ENCODE assay signal across 25 cellular contexts in the genomic region with DNA sequence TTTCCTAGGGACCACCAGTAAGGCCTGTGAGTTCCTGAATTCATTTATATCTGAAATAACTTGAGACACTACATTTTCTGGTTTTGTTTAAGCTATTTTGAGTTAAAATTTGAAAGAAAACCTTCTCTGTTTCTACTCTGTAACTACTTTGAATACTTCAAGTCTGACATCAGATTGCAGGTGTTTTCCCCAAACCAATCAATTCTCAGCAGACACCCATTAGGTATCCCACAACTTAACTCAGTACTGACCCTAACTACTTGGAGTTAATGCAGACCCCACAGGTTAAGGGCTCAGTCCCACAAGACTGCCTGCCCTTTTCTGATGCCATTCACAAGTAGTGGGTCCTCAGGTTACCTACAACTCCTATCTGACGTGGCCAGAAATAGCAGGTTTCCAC.
"Had no signal": no experiment of that assay in that cellular context is flagged by ENCODE, and none has a peak within 500 bp of the region (broad histone marks: within the 10 kb centered on the region; RNA-seq: fewer than 3 reads in every experiment).

No MANE protein-coding gene starts in this region.

- H3K4me1 Mint-ChIP-seq: naive B cell; nephron; stimulated activated naive B cell treated with anti-CD40 and anti-IgM and Interleukin-4, amounts not matched to agents 10 μg/mL and 1 μg/mL and 100 μg/mL, for 72 hours; stimulated activated naive CD8-positive, alpha-beta T cell treated with anti-CD3 and anti-CD28 coated beads, Interleukin-15, amount 100 ng/mL, for 72 hours had no signal

- H3K27ac Mint-ChIP-seq: effector memory CD8-positive, alpha-beta T cell; naive B cell; nephron; stimulated activated naive B cell treated with anti-CD40 and anti-IgM and Interleukin-4, amounts not matched to agents 10 μg/mL and 1 μg/mL and 100 μg/mL, for 72 hours; stimulated activated naive CD8-positive, alpha-beta T cell treated with anti-CD3 and anti-CD28 coated beads, Interleukin-15, amount 100 ng/mL, for 72 hours had no signal

- H3K4me3 ChIP-seq: esophagus muscularis mucosa, gastrocnemius medialis, heart right ventricle, prostate gland, right lobe of liver, testis, tibial nerve, upper lobe of right lung, vagina had no signal

- DNase-seq: effector memory CD8-positive, alpha-beta T cell; gastrocnemius medialis; heart right ventricle; hypothalamus; kidney glomerular epithelial cell; mesendoderm; naive B cell; occipital lobe; retina; right lobe of liver; stimulated activated CD4-positive, alpha-beta T cell treated with anti-CD3 and anti-CD28 coated beads, Interleukin-15, amount 100 ng/mL, for 24 hours; stimulated activated CD4-positive, alpha-beta T cell treated with anti-CD3 and anti-CD28 coated beads, Interleukin-1b, Interleukin-23, amount 100 ng/mL, for 48 hours; stimulated activated CD4-positive, alpha-beta T cell treated with anti-CD3 and anti-CD28 coated beads, Interleukin-4, amount 100 ng/mL, for 24 hours; stimulated activated naive B cell treated with anti-CD40 and anti-IgM and Interleukin-4, amounts not matched to agents 10 μg/mL and 1 μg/mL and 100 μg/mL, for 72 hours; stimulated activated naive CD8-positive, alpha-beta T cell treated with anti-CD3 and anti-CD28 coated beads, Interleukin-15, amount 100 ng/mL, for 72 hours; testis; upper lobe of right lung had no signal

- H3K9ac ChIP-seq: parathyroid adenoma had no signal

- FAIRE-seq: islet of Langerhans had no signal

- H3K4me3 Mint-ChIP-seq: effector memory CD8-positive, alpha-beta T cell; naive B cell; nephron; stimulated activated naive B cell treated with anti-CD40 and anti-IgM and Interleukin-4, amounts not matched to agents 10 μg/mL and 1 μg/mL and 100 μg/mL, for 72 hours; stimulated activated naive CD8-positive, alpha-beta T cell treated with anti-CD3 and anti-CD28 coated beads, Interleukin-15, amount 100 ng/mL, for 72 hours had no signal

- H3K36me3 ChIP-seq: esophagus muscularis mucosa, gastrocnemius medialis, heart right ventricle, prostate gland, right lobe of liver, tibial nerve, upper lobe of right lung, vagina had no signal

- H3K9me3 ChIP-seq: gastrocnemius medialis, prostate gland, right lobe of liver, testis, upper lobe of right lung, vagina had no signal

- H3K4me1 ChIP-seq: esophagus muscularis mucosa, gastrocnemius medialis, heart right ventricle, parathyroid adenoma, prostate gland, right lobe of liver, testis, tibial nerve, upper lobe of right lung, vagina had no signal

- H3K27ac ChIP-seq: epithelial cell of prostate, esophagus muscularis mucosa, gastrocnemius medialis, heart right ventricle, parathyroid adenoma, prostate gland, right lobe of liver, testis, tibial nerve, upper lobe of right lung, vagina had no signal

- H3K27me3 ChIP-seq: esophagus muscularis mucosa, gastrocnemius medialis, heart right ventricle, right lobe of liver, testis, tibial nerve, upper lobe of right lung, vagina had no signal

- H3K79me2 ChIP-seq: parathyroid adenoma had no signal

- H2AFZ ChIP-seq: parathyroid adenoma had no signal

- H3K27me3 Mint-ChIP-seq: effector memory CD8-positive, alpha-beta T cell; naive B cell; stimulated activated naive B cell treated with anti-CD40 and anti-IgM and Interleukin-4, amounts not matched to agents 10 μg/mL and 1 μg/mL and 100 μg/mL, for 72 hours; stimulated activated naive CD8-positive, alpha-beta T cell treated with anti-CD3 and anti-CD28 coated beads, Interleukin-15, amount 100 ng/mL, for 72 hours had no signal

- ATAC-seq: effector memory CD8-positive, alpha-beta T cell; gastrocnemius medialis; heart right ventricle; right lobe of liver; stimulated activated naive CD8-positive, alpha-beta T cell treated with anti-CD3 and anti-CD28 coated beads, Interleukin-15, amount 100 ng/mL, for 72 hours; upper lobe of right lung had no signal
